Comparison of ENCODE assay signal across 9 cellular contexts in the genomic region with DNA sequence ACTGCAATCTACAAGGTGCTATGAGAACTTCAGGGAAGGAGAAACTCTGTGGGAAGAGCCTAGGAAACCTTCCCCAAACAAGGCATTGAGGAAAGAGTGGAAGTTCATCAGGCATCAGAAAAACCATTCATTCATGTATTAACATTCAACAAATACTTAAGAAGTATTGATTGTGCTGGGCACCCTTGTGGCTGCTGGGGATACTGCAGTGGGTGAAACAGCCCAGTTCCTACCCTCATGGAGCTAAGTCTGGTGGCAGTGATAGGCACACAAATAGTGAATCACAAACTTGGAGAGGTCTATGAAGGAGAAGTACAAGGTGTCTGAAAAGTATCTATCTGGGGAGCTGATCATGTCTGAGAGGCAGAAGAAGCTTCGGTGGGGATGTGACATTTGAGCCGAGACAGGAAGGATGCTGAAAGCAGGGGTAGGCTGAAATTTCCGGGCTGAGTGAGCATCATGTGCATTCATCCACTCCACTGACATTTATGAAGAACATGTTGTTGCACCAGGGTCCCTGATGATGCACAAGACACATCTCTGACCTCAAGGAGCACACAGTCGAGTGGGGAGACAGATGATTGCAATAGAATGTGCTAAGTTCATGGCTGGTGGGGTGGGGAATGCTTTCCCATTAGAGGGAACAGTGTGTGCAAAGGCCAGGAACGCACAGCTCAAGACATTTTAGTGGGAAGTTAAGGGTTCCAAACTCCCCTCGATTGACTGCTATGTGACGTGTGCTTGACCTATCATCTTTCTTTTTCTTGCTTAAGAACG.
A peak's percentile ranks its signal among the peaks of the same experiment; 100 is the strongest.
DNase-seq lines count a peak whose midpoint lies in the region; ATAC-seq, FAIRE-seq and TF ChIP-seq lines count a peak whose summit lies in the region.
"Had no signal": no experiment of that assay in that cellular context is flagged by ENCODE, and none has a peak within 500 bp of the region (broad histone marks: within the 10 kb centered on the region; RNA-seq: fewer than 3 reads in every experiment).

No MANE protein-coding gene starts in this region.

- WGBS in aorta, 2 donors, result 81 to 96% methylated on average over 8 of the region's 8 CpGs

- no peaks in the 10 kb centered on the region for H3K27me3 Mint-ChIP-seq in T-helper 1 cell treated with Interleukin-12 subunit alpha and Interleukin-12 subunit beta and Interleukin-4 antibody, amounts not matched to agents 30 μg/mL and 1 μg/mL, for 36 hours (ENCODE audit: low read depth)

- H3K4me3 ChIP-seq in endocrine pancreas (ENCODE audit: control insufficient read depth, insufficient read depth, low read length) (peak overlapping the region; percentile 28), aorta (ENCODE audit: low read length in 2 of 2) (no peak overlapping the region)
- H3K4me3 ChIP-seq: HAP-1 had no signal

- no peak overlapping the region for H3K9ac ChIP-seq in endocrine pancreas (ENCODE audit: control insufficient read depth, insufficient read depth, low read length)

- H3K27me3 ChIP-seq in endocrine pancreas (ENCODE audit: control insufficient read depth, insufficient read depth, low read length) (no peaks in the 10 kb centered on the region), aorta (ENCODE audit: control insufficient read depth in 1 of 2, insufficient read depth in 2 of 2, low read length in 1 of 2) (no peaks in the 10 kb centered on the region)

- H3K36me3 Mint-ChIP-seq in T-helper 1 cell treated with Interleukin-12 subunit alpha and Interleukin-12 subunit beta and Interleukin-4 antibody, amounts not matched to agents 30 μg/mL and 1 μg/mL, for 36 hours (ENCODE audit: low read depth), result peaks cover 8% of the 10 kb centered on the region

- H3K36me3 ChIP-seq in endocrine pancreas (ENCODE audit: control insufficient read depth, insufficient read depth, low read length) (no peaks in the 10 kb centered on the region), aorta (ENCODE audit: control insufficient read depth in 1 of 2, insufficient read depth in 2 of 2, low read length in 1 of 2) (no peaks in the 10 kb centered on the region)
- H3K36me3 ChIP-seq: HAP-1 had no signal

- peaks cover 16% of the 10 kb centered on the region for H3K9me3 Mint-ChIP-seq in T-helper 1 cell treated with Interleukin-12 subunit alpha and Interleukin-12 subunit beta and Interleukin-4 antibody, amounts not matched to agents 30 μg/mL and 1 μg/mL, for 36 hours

- FAIRE-seq in GM12892 (lab: Jason Lieb, UNC), result no peak

- H3K27ac Mint-ChIP-seq in T-helper 1 cell treated with Interleukin-12 subunit alpha and Interleukin-12 subunit beta and Interleukin-4 antibody, amounts not matched to agents 30 μg/mL and 1 μg/mL, for 36 hours, result peak overlapping the region; percentile 27

- TF ChIP-seq POLR2A in GM12892 (IDR thresholded peaks at IDR 0.05; ENCODE audit: low read depth, low read length), result no peak

- H3K4me1 Mint-ChIP-seq in T-helper 1 cell treated with Interleukin-12 subunit alpha and Interleukin-12 subunit beta and Interleukin-4 antibody, amounts not matched to agents 30 μg/mL and 1 μg/mL, for 36 hours (ENCODE audit: low read depth), result peaks cover 11% of the 10 kb centered on the region

- intact Hi-C loops in aorta (cut with DNase I), result no loop called here

- H3K27ac ChIP-seq in aorta (ENCODE audit: low read depth in 1 of 2, low read length in 2 of 2), result no peak overlapping the region

- no peaks in the 10 kb centered on the region for H3K4me1 ChIP-seq in endocrine pancreas (ENCODE audit: control insufficient read depth, insufficient read depth, low read length)
- H3K4me1 ChIP-seq in aorta (ENCODE audit: control insufficient read depth in 1 of 2, insufficient read depth in 2 of 2, low read length in 2 of 2), result no peaks in the 10 kb centered on the region
- H3K4me1 ChIP-seq: HAP-1 had no signal

- ATAC-seq in HG03108 (IDR thresholded peaks at IDR 0.05; ENCODE audit: unreplicated experiment), result no peak
- ATAC-seq in HG02610 (IDR thresholded peaks at IDR 0.05; ENCODE audit: unreplicated experiment), result no peak
- no peak for ATAC-seq in aorta (ENCODE audit: low FRiP score)

- H3K9me3 ChIP-seq in endocrine pancreas (ENCODE audit: control insufficient read depth, low read length), result no peaks in the 10 kb centered on the region
- no peaks in the 10 kb centered on the region for H3K9me3 ChIP-seq in aorta (ENCODE audit: control insufficient read depth, low read length)
- H3K9me3 ChIP-seq: HAP-1 had no signal

- peak; percentile 12 for DNase-seq in GM12892 (ENCODE audit: insufficient read length)
- peak; percentile 41 for DNase-seq in stimulated activated CD4-positive, alpha-beta T cell treated with anti-CD3 and anti-CD28 coated beads, Interleukin-1b, Interleukin-23, amount 100 ng/mL, for 48 hours
- DNase-seq in SW480 (ENCODE audit: low spot score), result no peak
- DNase-seq in aorta, result no peak

- no peak overlapping the region for H3K4me3 Mint-ChIP-seq in T-helper 1 cell treated with Interleukin-12 subunit alpha and Interleukin-12 subunit beta and Interleukin-4 antibody, amounts not matched to agents 30 μg/mL and 1 μg/mL, for 36 hours

Comparison
In these comparisons a context has a peak if more than half of its experiments do, and no peak if none do; other contexts are left out.
1. DNase-seq: peak in GM12892 (single experiment) and stimulated activated CD4-positive, alpha-beta T cell treated with anti-CD3 and anti-CD28 coated beads, Interleukin-1b, Interleukin-23, amount 100 ng/mL, for 48 hours (single experiment); none in SW480 (single experiment) and aorta (0 of 2).